Comparison of ENCODE assay signal across 10 cellular contexts in genomic region chr18:54303408-54303807, GRCh38. TPM values are rescaled to one million over a fixed set of nuclear protein-coding genes. Genes with fewer than 3 reads are reported as not detected.
"Had no signal": no experiment of that assay in that cellular context is flagged by ENCODE, and none has a peak within 500 bp of the region (broad histone marks: within the 10 kb centered on the region; RNA-seq: fewer than 3 reads in every experiment).

No MANE protein-coding gene starts in this region.

- H3K4me2 ChIP-seq: GM23338 had no signal

- ATAC-seq: GM23338, K562 had no signal

- H2AFZ ChIP-seq: GM23338 had no signal

- DNase-seq: H9, HCEC 1CT, IMR-90, KG1 had no signal

- FAIRE-seq: H1, H54, HTR-8/SVneo, K562 had no signal

- H3K4me3 ChIP-seq: GM23338, K562 had no signal

RNA-seq across cellular contexts. Expression of gene STARD6, which starts 54.2 kb away (rescaled TPM):
- total RNA-seq: GM23338, H1, H9, HT-29, IMR-90, K562 had no signal
